In the genomic region with DNA sequence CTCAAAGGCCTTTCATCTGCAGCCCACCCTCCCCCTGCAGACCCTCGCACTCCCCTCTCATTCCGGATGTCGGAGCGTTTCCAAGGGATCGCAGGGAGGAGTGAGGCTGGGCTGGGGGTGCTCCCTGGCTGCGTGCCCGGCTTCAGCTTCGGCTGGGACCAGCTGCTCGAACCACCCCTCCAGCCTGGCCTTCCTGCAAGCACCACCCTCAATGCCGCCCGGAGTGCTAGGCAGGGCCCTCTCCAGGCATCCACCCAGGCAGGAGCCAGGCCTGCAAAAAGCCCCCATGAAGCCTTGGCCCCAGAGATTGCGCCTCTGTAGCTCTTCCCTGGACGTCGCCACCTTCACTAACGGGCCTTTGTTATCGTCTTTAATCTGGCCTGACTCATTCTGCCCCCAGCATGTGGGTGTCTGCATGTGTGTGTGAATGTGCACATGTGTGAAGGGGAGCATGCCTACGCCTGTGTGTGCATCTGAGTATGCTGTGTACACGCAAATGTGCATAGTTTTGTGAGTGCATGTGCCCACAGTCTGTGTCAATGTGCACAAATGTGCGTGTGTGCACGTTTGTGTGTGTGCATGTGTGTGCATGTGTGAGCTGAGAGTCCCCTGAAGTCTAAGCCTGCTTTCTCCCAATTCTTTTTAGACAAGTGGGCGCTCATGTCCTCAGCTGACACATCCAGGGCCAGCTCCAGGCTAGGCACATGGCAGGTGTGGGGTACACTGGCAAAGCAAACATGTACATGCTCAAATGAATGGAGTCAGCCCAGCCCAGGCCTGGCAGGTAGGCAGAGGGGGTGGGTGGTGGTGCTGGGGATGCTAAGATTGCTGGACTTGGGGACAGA, we compare ENCODE assay signal across 2 cellular contexts.
TF ChIP-seq lines count a peak whose summit lies in the region.

No MANE protein-coding gene starts in this region.

TF ChIP-seq in GM12878, 131 proteins besides CTCF, POLR2A, EP300 and RAD21:
- TF ChIP-seq, protein P1, sequence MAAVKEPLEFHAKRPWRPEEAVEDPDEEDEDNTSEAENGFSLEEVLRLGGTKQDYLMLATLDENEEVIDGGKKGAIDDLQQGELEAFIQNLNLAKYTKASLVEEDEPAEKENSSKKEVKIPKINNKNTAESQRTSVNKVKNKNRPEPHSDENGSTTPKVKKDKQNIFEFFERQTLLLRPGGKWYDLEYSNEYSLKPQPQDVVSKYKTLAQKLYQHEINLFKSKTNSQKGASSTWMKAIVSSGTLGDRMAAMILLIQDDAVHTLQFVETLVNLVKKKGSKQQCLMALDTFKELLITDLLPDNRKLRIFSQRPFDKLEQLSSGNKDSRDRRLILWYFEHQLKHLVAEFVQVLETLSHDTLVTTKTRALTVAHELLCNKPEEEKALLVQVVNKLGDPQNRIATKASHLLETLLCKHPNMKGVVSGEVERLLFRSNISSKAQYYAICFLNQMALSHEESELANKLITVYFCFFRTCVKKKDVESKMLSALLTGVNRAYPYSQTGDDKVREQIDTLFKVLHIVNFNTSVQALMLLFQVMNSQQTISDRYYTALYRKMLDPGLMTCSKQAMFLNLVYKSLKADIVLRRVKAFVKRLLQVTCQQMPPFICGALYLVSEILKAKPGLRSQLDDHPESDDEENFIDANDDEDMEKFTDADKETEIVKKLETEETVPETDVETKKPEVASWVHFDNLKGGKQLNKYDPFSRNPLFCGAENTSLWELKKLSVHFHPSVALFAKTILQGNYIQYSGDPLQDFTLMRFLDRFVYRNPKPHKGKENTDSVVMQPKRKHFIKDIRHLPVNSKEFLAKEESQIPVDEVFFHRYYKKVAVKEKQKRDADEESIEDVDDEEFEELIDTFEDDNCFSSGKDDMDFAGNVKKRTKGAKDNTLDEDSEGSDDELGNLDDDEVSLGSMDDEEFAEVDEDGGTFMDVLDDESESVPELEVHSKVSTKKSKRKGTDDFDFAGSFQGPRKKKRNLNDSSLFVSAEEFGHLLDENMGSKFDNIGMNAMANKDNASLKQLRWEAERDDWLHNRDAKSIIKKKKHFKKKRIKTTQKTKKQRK (IDR thresholded peaks at IDR 0.05; ENCODE audit: low read depth, low read length), result no peak
- TF ChIP-seq, protein P2, sequence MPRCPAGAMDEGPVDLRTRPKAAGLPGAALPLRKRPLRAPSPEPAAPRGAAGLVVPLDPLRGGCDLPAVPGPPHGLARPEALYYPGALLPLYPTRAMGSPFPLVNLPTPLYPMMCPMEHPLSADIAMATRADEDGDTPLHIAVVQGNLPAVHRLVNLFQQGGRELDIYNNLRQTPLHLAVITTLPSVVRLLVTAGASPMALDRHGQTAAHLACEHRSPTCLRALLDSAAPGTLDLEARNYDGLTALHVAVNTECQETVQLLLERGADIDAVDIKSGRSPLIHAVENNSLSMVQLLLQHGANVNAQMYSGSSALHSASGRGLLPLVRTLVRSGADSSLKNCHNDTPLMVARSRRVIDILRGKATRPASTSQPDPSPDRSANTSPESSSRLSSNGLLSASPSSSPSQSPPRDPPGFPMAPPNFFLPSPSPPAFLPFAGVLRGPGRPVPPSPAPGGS (IDR thresholded peaks at IDR 0.05; ENCODE audit: borderline replicate concordance, insufficient read depth, low read depth, low read length, poor library complexity, severe bottlenecking), result peak; percentile 23

TF ChIP-seq in neural cell, 6 proteins besides CTCF, POLR2A, EP300 and RAD21:
- no peak for TF ChIP-seq SMC3 (conservative IDR thresholded peaks at IDR 0.05; ENCODE audit: poor library complexity)
- TF ChIP-seq MXI1 (conservative IDR thresholded peaks at IDR 0.05; ENCODE audit: poor library complexity, severe bottlenecking), result no peak
- no peak for TF ChIP-seq EZH2 (IDR thresholded peaks at IDR 0.05; ENCODE audit: borderline replicate concordance, insufficient read depth, low read length, poor library complexity, severe bottlenecking)
- TF ChIP-seq, protein P3, sequence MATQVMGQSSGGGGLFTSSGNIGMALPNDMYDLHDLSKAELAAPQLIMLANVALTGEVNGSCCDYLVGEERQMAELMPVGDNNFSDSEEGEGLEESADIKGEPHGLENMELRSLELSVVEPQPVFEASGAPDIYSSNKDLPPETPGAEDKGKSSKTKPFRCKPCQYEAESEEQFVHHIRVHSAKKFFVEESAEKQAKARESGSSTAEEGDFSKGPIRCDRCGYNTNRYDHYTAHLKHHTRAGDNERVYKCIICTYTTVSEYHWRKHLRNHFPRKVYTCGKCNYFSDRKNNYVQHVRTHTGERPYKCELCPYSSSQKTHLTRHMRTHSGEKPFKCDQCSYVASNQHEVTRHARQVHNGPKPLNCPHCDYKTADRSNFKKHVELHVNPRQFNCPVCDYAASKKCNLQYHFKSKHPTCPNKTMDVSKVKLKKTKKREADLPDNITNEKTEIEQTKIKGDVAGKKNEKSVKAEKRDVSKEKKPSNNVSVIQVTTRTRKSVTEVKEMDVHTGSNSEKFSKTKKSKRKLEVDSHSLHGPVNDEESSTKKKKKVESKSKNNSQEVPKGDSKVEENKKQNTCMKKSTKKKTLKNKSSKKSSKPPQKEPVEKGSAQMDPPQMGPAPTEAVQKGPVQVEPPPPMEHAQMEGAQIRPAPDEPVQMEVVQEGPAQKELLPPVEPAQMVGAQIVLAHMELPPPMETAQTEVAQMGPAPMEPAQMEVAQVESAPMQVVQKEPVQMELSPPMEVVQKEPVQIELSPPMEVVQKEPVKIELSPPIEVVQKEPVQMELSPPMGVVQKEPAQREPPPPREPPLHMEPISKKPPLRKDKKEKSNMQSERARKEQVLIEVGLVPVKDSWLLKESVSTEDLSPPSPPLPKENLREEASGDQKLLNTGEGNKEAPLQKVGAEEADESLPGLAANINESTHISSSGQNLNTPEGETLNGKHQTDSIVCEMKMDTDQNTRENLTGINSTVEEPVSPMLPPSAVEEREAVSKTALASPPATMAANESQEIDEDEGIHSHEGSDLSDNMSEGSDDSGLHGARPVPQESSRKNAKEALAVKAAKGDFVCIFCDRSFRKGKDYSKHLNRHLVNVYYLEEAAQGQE (IDR thresholded peaks at IDR 0.05; ENCODE audit: borderline replicate concordance), result no peak
- no peak for TF ChIP-seq POLR2AphosphoS5 (IDR thresholded peaks at IDR 0.05)
- TF ChIP-seq TAF1 (IDR thresholded peaks at IDR 0.05; ENCODE audit: low read depth), result no peak
